Comparison of ENCODE assay signal across 1 cellular context in genomic region chr21:24023402-24023801, GRCh38.
TF ChIP-seq lines count a peak whose summit lies in the region.

No MANE protein-coding gene starts in this region.

TF ChIP-seq in IMR-90, 13 proteins besides CTCF, POLR2A, EP300 and RAD21:
- peak; percentile 56 for TF ChIP-seq MAFK (IDR thresholded peaks at IDR 0.05; ENCODE audit: low read depth, low read length)
- TF ChIP-seq CEBPB (IDR thresholded peaks at IDR 0.05; ENCODE audit: low read depth, low read length) = no peak
